ENCODE assay signal across 8 cellular contexts in the genomic region with DNA sequence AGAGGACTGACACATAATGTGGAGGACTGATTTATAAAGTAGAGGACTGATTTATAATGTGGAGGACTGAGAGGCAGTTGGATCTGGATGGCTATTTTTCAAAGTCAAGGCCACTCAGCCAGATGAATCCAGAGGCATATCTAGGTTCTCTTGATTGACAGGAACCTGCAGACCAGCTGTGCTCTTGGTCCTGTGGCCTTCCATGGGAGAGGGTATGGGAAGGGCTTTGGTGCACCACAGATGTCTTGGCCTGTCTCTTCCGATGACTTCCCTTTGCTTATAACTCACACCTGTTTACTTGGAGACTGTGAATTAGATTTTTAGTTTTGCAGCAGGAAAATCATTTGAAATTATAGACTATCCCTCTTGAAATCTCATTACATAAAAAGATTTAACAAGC.
"Had no signal": no experiment of that assay in that cellular context is flagged by ENCODE, and none has a peak within 500 bp of the region (broad histone marks: within the 10 kb centered on the region; RNA-seq: fewer than 3 reads in every experiment).

No MANE protein-coding gene starts in this region.

- H3K9me3 ChIP-seq: HAP-1 had no signal

- H2AFZ ChIP-seq: GM23248 had no signal

- DNase-seq: GM23248, GOT3, H7, HFFc6, IMR-90 had no signal

- H3K27ac ChIP-seq: GM23248, HL-60 had no signal

- H3K9ac ChIP-seq: GM23248 had no signal

- H3K4me1 ChIP-seq: HAP-1 had no signal

- ATAC-seq: HCT116 had no signal

- H3K36me3 ChIP-seq: HAP-1 had no signal

- H3K27ac Mint-ChIP-seq: HFFc6 had no signal

- H3K4me3 ChIP-seq: GM23248, HAP-1 had no signal

- H3K9me3 Mint-ChIP-seq: HFFc6 had no signal
